ENCODE assay signal across 15 cellular contexts in the genomic region with DNA sequence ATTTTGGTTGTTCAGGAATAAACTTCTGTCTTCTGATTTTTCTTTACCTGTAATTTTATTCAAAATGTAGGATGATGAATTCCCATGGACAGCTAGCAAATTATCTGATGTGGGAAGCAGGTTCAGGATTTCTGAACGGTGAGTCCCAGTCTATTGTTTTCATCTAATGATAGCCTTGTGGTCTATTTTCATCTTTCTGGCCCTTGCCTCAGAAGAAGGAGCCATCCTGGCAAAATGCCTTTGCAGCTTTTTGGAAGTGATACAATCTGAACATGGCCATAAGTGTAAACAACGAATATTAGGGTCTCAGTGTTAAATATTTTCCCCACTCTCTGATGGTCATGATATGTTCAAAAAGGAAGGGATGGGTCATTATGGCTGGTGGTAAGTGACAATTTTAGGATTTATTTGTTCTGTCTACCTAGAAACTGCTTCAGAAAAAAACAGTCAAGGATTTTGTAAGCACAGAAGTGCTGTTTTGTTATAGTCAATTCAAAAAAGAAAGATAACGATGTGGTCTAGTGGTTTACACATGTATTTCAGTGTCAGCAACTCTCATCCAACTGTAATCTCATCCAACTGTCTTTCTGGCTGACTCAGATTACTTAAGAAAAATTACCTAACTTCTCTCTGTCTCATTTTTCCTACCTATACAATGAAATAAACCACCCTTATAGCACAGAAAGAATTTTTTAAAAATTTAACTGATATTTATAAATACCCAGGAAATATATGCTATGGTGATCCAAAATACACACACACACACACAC.
DNase-seq lines count a peak whose midpoint lies in the region; ATAC-seq, FAIRE-seq and TF ChIP-seq lines count a peak whose summit lies in the region.
"Had no signal": no experiment of that assay in that cellular context is flagged by ENCODE, and none has a peak within 500 bp of the region (broad histone marks: within the 10 kb centered on the region; RNA-seq: fewer than 3 reads in every experiment).

No MANE protein-coding gene starts in this region.

- no peak overlapping the region for H3K27ac Mint-ChIP-seq in activated naive CD8-positive, alpha-beta T cell treated with anti-CD3 and anti-CD28 coated beads, Interleukin-2, amount 50 U/mL, for 24 hours
- no peak overlapping the region for H3K27ac Mint-ChIP-seq in activated naive CD8-positive, alpha-beta T cell treated with anti-CD3 and anti-CD28 coated beads for 36 hours
- peak overlapping the region; percentile 43 for H3K27ac Mint-ChIP-seq in stimulated activated effector memory CD8-positive, alpha-beta T cell treated with anti-CD3 and anti-CD28 coated beads, Interleukin-12 subunit alpha, Interleukin-12 subunit beta, amount 100 ng/mL, for 72 hours

- H3K4me3 Mint-ChIP-seq in activated naive CD8-positive, alpha-beta T cell treated with anti-CD3 and anti-CD28 coated beads, Interleukin-2, amount 50 U/mL, for 24 hours = no peak overlapping the region
- H3K4me3 Mint-ChIP-seq in activated naive CD8-positive, alpha-beta T cell treated with anti-CD3 and anti-CD28 coated beads for 36 hours = no peak overlapping the region
- H3K4me3 Mint-ChIP-seq in stimulated activated effector memory CD8-positive, alpha-beta T cell treated with anti-CD3 and anti-CD28 coated beads, Interleukin-12 subunit alpha, Interleukin-12 subunit beta, amount 100 ng/mL, for 72 hours = peak overlapping the region; percentile 7

- DNase-seq in activated naive CD8-positive, alpha-beta T cell treated with anti-CD3 and anti-CD28 coated beads, Interleukin-2, amount 50 U/mL, for 24 hours = no peak
- DNase-seq in activated naive CD8-positive, alpha-beta T cell treated with anti-CD3 and anti-CD28 coated beads for 36 hours = no peak
- DNase-seq in KBM-7 (peak; percentile 21), bronchial epithelial cell (ENCODE audit: low read depth) (peak; percentile 64), AML-193 (lab: John Stamatoyannopoulos, UW) (no peak)
- no peak for DNase-seq in stimulated activated effector memory CD8-positive, alpha-beta T cell treated with anti-CD3 and anti-CD28 coated beads, Interleukin-12 subunit alpha, Interleukin-12 subunit beta, amount 100 ng/mL, for 72 hours (ENCODE audit: low spot score in 2 of 2)
- DNase-seq in stimulated activated CD4-positive, alpha-beta T cell treated with anti-CD3 and anti-CD28 coated beads, Interleukin-12 subunit alpha, Interleukin-12 subunit beta, amount 100 ng/mL, for 4 hours = no peak
- DNase-seq: DMS53; foreskin fibroblast; NCI-H748 treated with DMSO at 0.1 percent for 48 hours; SIG-M5; stimulated activated CD4-positive, alpha-beta T cell treated with anti-CD3 and anti-CD28 coated beads, Interleukin-4, amount 100 ng/mL, for 1 hour; stimulated activated naive CD4-positive, alpha-beta T cell had no signal

- FAIRE-seq in bronchial epithelial cell (lab: Jason Lieb, UNC) = no peak

- H3K9me3 Mint-ChIP-seq in activated naive CD8-positive, alpha-beta T cell treated with anti-CD3 and anti-CD28 coated beads, Interleukin-2, amount 50 U/mL, for 24 hours = no peaks in the 10 kb centered on the region
- H3K9me3 Mint-ChIP-seq in activated naive CD8-positive, alpha-beta T cell treated with anti-CD3 and anti-CD28 coated beads for 36 hours = no peaks in the 10 kb centered on the region
- no peaks in the 10 kb centered on the region for H3K9me3 Mint-ChIP-seq in stimulated activated effector memory CD8-positive, alpha-beta T cell treated with anti-CD3 and anti-CD28 coated beads, Interleukin-12 subunit alpha, Interleukin-12 subunit beta, amount 100 ng/mL, for 72 hours

- TF ChIP-seq CTCF in bronchial epithelial cell (IDR thresholded peaks at IDR 0.05; ENCODE audit: insufficient read depth, low read length, severe bottlenecking) = no peak

- peaks cover 13% of the 10 kb centered on the region for H3K4me1 Mint-ChIP-seq in activated naive CD8-positive, alpha-beta T cell treated with anti-CD3 and anti-CD28 coated beads, Interleukin-2, amount 50 U/mL, for 24 hours
- peaks cover 5% of the 10 kb centered on the region for H3K4me1 Mint-ChIP-seq in activated naive CD8-positive, alpha-beta T cell treated with anti-CD3 and anti-CD28 coated beads for 36 hours
- peaks cover 22% of the 10 kb centered on the region for H3K4me1 Mint-ChIP-seq in stimulated activated effector memory CD8-positive, alpha-beta T cell treated with anti-CD3 and anti-CD28 coated beads, Interleukin-12 subunit alpha, Interleukin-12 subunit beta, amount 100 ng/mL, for 72 hours

- no peaks in the 10 kb centered on the region for H3K36me3 Mint-ChIP-seq in activated naive CD8-positive, alpha-beta T cell treated with anti-CD3 and anti-CD28 coated beads, Interleukin-2, amount 50 U/mL, for 24 hours (ENCODE audit: low read depth)
- H3K36me3 Mint-ChIP-seq in activated naive CD8-positive, alpha-beta T cell treated with anti-CD3 and anti-CD28 coated beads for 36 hours = no peaks in the 10 kb centered on the region
- H3K36me3 Mint-ChIP-seq in stimulated activated effector memory CD8-positive, alpha-beta T cell treated with anti-CD3 and anti-CD28 coated beads, Interleukin-12 subunit alpha, Interleukin-12 subunit beta, amount 100 ng/mL, for 72 hours = peaks cover 7% of the 10 kb centered on the region

- in situ Hi-C loops in KBM-7 (cut with MboI; ENCODE audit: low pct_unique_long_range_greater_than_20kb, low sequenced_read_pairs) = no loop called here

- ATAC-seq in activated naive CD8-positive, alpha-beta T cell treated with anti-CD3 and anti-CD28 coated beads, Interleukin-2, amount 50 U/mL, for 24 hours = peak; percentile 44
- peak; percentile 90 for ATAC-seq in stimulated activated effector memory CD8-positive, alpha-beta T cell treated with anti-CD3 and anti-CD28 coated beads, Interleukin-12 subunit alpha, Interleukin-12 subunit beta, amount 100 ng/mL, for 72 hours
- ATAC-seq in HG03354 (IDR thresholded peaks at IDR 0.05; ENCODE audit: poor library complexity, severe bottlenecking, unreplicated experiment) = no peak

- H3K4me3 ChIP-seq in bronchial epithelial cell (ENCODE audit: low read depth, low read length) = no peak overlapping the region
- H3K4me3 ChIP-seq: coronary artery had no signal

- H3K36me3 ChIP-seq in bronchial epithelial cell (ENCODE audit: control insufficient read depth, insufficient read depth, low read length) = no peaks in the 10 kb centered on the region

- H3K27me3 ChIP-seq in bronchial epithelial cell (ENCODE audit: control insufficient read depth, insufficient read depth, low read length) = no peaks in the 10 kb centered on the region

- H3K27me3 Mint-ChIP-seq in activated naive CD8-positive, alpha-beta T cell treated with anti-CD3 and anti-CD28 coated beads, Interleukin-2, amount 50 U/mL, for 24 hours = peaks cover 1% of the 10 kb centered on the region
- H3K27me3 Mint-ChIP-seq in activated naive CD8-positive, alpha-beta T cell treated with anti-CD3 and anti-CD28 coated beads for 36 hours = peaks cover 5% of the 10 kb centered on the region

Comparison
In these comparisons a context has a peak if more than half of its experiments do, and no peak if none do; other contexts are left out.
1. DNase-seq: peak in KBM-7 (single experiment) and bronchial epithelial cell (single experiment); none in activated naive CD8-positive, alpha-beta T cell treated with anti-CD3 and anti-CD28 coated beads, Interleukin-2, amount 50 U/mL, for 24 hours (single experiment), activated naive CD8-positive, alpha-beta T cell treated with anti-CD3 and anti-CD28 coated beads for 36 hours (single experiment), stimulated activated effector memory CD8-positive, alpha-beta T cell treated with anti-CD3 and anti-CD28 coated beads, Interleukin-12 subunit alpha, Interleukin-12 subunit beta, amount 100 ng/mL, for 72 hours (0 of 2), AML-193 (0 of 2) and stimulated activated CD4-positive, alpha-beta T cell treated with anti-CD3 and anti-CD28 coated beads, Interleukin-12 subunit alpha, Interleukin-12 subunit beta, amount 100 ng/mL, for 4 hours (single experiment).